In the genomic region with DNA sequence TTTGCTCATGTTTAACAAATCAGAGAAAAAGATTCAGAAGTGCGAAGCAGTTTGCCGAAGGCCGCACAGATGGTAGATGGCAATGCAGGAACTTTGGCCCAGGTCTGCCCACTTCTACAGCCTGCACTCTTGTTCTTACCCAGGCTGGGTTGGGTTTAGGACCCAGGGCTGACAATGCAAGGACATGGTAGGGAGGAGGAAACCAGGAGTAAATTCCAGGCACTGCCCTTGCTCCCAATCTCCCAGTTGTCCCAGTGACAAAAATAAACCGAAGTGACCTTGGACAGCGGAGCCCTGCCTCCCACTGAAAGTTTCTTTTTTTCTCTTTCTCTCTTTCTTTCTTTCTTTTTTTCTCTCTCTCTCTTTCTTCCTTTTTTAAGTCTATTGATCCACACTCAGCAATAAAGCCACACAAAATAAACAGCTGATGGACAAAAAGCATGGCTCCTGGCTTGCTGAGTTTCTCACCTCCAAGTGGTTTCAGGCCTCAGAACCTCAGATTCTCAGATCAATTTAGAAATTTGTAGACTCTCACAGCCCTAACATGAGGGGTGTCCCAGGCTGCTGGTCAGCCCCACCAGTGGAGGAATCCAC, we compare ENCODE assay signal across 16 cellular contexts. TPM values are rescaled to one million over a fixed set of nuclear protein-coding genes. Genes with fewer than 3 reads are reported as not detected.
DNase-seq lines count a peak whose midpoint lies in the region; ATAC-seq and TF ChIP-seq lines count a peak whose summit lies in the region.
"Had no signal": no experiment of that assay in that cellular context is flagged by ENCODE, and none has a peak within 500 bp of the region (broad histone marks: within the 10 kb centered on the region; RNA-seq: fewer than 3 reads in every experiment).

No MANE protein-coding gene starts in this region.

- no peaks in the 10 kb centered on the region for H3K36me3 ChIP-seq in adrenal gland (replicated peaks in 1 of 2)

- no peaks in the 10 kb centered on the region for H3K36me3 Mint-ChIP-seq in progenitor cell of endocrine pancreas (ENCODE audit: insufficient read depth)
- H3K36me3 Mint-ChIP-seq: type B pancreatic cell had no signal

- H3K9me3 Mint-ChIP-seq in progenitor cell of endocrine pancreas (ENCODE audit: low read depth): no peaks in the 10 kb centered on the region
- H3K9me3 Mint-ChIP-seq: activated CD4-positive, alpha-beta T cell treated with anti-CD3 and anti-CD28 coated beads, Interleukin-2, amount 10 ng/mL, durations not matched to agents 24 days and 14 days; activated T-cell treated with anti-CD3 and anti-CD28 coated beads, Interleukin-2, amount 50 U/mL, for 72 hours; type B pancreatic cell had no signal

- ATAC-seq in left colon: peak; percentile 45
- no peak for ATAC-seq in HG03520 (IDR thresholded peaks at IDR 0.05; ENCODE audit: unreplicated experiment)
- ATAC-seq in HG03135 (IDR thresholded peaks at IDR 0.05; ENCODE audit: unreplicated experiment): no peak
- ATAC-seq: activated T-cell treated with anti-CD3 and anti-CD28 coated beads, Interleukin-2, amount 50 U/mL, for 72 hours; psoas muscle had no signal

- H3K27me3 ChIP-seq in adrenal gland: no peaks in the 10 kb centered on the region

- peak overlapping the region; percentile 6 for H3K27ac Mint-ChIP-seq in progenitor cell of endocrine pancreas
- H3K27ac Mint-ChIP-seq: activated CD4-positive, alpha-beta T cell treated with anti-CD3 and anti-CD28 coated beads, Interleukin-2, amount 10 ng/mL, durations not matched to agents 24 days and 14 days; activated T-cell treated with anti-CD3 and anti-CD28 coated beads, Interleukin-2, amount 50 U/mL, for 72 hours; type B pancreatic cell had no signal

- H3K4me1 ChIP-seq in adrenal gland (replicated peaks in 1 of 2): peaks cover 13 to 33% of the 10 kb centered on the region in 2 donors

- WGBS in adrenal gland, 4 donors: 33 to 46% (median 37%) methylated on average over 5 of the region's 5 CpGs

- peak overlapping the region in 4 of 5 donors; percentile 19 to 79 (median 52) for H3K27ac ChIP-seq in adrenal gland
- H3K27ac ChIP-seq: GM23248, psoas muscle had no signal

- peaks cover 15% of the 10 kb centered on the region for H3K4me1 Mint-ChIP-seq in progenitor cell of endocrine pancreas (ENCODE audit: low read depth)

- H3K9me3 ChIP-seq in adrenal gland (replicated peaks in 1 of 3): no peaks in the 10 kb centered on the region
- H3K9me3 ChIP-seq: psoas muscle had no signal

- DNase-seq in EH (ENCODE audit: low read depth): peak; percentile 42
- peak in 6 of 7 donors; percentile 53 to 76 (median 55) for DNase-seq in adrenal gland
- DNase-seq in left colon: peak in 1 of 2 donors; percentile 24
- no peak for DNase-seq in progenitor cell of endocrine pancreas (ENCODE audit: low spot score, unreplicated experiment)
- DNase-seq in GM10266 (ENCODE audit: extremely low spot score): no peak
- DNase-seq in stimulated activated CD8-positive, alpha-beta memory T cell treated with anti-CD3 and anti-CD28 coated beads, Interleukin-4, amount 100 ng/mL, for 48 hours: no peak
- DNase-seq: activated CD4-positive, alpha-beta T cell treated with anti-CD3 and anti-CD28 coated beads, Interleukin-2, amount 10 ng/mL, durations not matched to agents 24 days and 14 days; activated T-cell treated with anti-CD3 and anti-CD28 coated beads, Interleukin-2, amount 50 U/mL, for 72 hours; amniotic stem cell; GM23248; NCI-H2081 treated with DMSO at 0.1 percent for 48 hours; SHP77 had no signal

- peaks cover 7% of the 10 kb centered on the region for H3K27me3 Mint-ChIP-seq in progenitor cell of endocrine pancreas

- H3K4me3 Mint-ChIP-seq in progenitor cell of endocrine pancreas (ENCODE audit: low read depth): no peak overlapping the region
- H3K4me3 Mint-ChIP-seq: activated CD4-positive, alpha-beta T cell treated with anti-CD3 and anti-CD28 coated beads, Interleukin-2, amount 10 ng/mL, durations not matched to agents 24 days and 14 days; activated T-cell treated with anti-CD3 and anti-CD28 coated beads, Interleukin-2, amount 50 U/mL, for 72 hours; type B pancreatic cell had no signal

- H3K4me3 ChIP-seq in adrenal gland: no peak overlapping the region
- H3K4me3 ChIP-seq: GM23248, psoas muscle had no signal

- no peak for TF ChIP-seq POLR2A in adrenal gland (IDR thresholded peaks at IDR 0.05)

- intact Hi-C loops in adrenal gland (cut with DNase I): loop anchor here in 1 of 2 donors (5.0 to 10.0 kb wide), 2 partner anchors 348 to 461 kb away; no protein-coding TSS in a partner anchor
- intact Hi-C loops in left colon (cut with DNase I, micrococcal nuclease): loop anchor here in 1 of 2 donors (10.0 kb wide), 1 partner anchor 341 kb away; no protein-coding TSS in a partner anchor

- TF ChIP-seq CTCF in adrenal gland (IDR thresholded peaks at IDR 0.05): no peak
- TF ChIP-seq CTCF in progenitor cell of endocrine pancreas (IDR thresholded peaks at IDR 0.05; ENCODE audit: unreplicated experiment): no peak
- no peak for TF ChIP-seq CTCF in GM10266 (IDR thresholded peaks at IDR 0.05; ENCODE audit: control insufficient read depth, insufficient read depth, low read depth, missing control alignments)

RNA-seq across cellular contexts. Expression of gene FCHSD2, which starts 33.5 kb away (rescaled TPM):
- 10 to 100 TPM; 24.5 to 67.2 (median 37.0) TPM for total RNA-seq in adrenal gland
- polyA plus RNA-seq in adrenal gland: 10 to 100 TPM; 14.6 to 39.1 (median 21.3) TPM
- total RNA-seq in left colon: 10 to 100 TPM; 20.0 to 22.1 TPM
- total RNA-seq in progenitor cell of endocrine pancreas: 28.4 and 35.4 TPM in 2 replicates

RNA-seq across cellular contexts. Expression of gene P2RY2, which starts 42.4 kb away (rescaled TPM):
- total RNA-seq in adrenal gland (10 to 100 TPM in 1 of 8 donors, 1 to 10 TPM in 7; 1.8 to 51.6 (median 8.4) TPM), left colon (10 to 100 TPM; 14.5 to 20.4 TPM), progenitor cell of endocrine pancreas (0.55 and 0.96 TPM in 2 replicates)
- 1 to 10 TPM; 1.3 to 8.7 (median 2.2) TPM for polyA plus RNA-seq in adrenal gland
- total RNA-seq: activated CD4-positive, alpha-beta T cell treated with anti-CD3 and anti-CD28 coated beads, Interleukin-2, amount 10 ng/mL, durations not matched to agents 24 days and 14 days; activated T-cell treated with anti-CD3 and anti-CD28 coated beads, Interleukin-2, amount 50 U/mL, for 72 hours; GM23248 had no signal
- polyA plus RNA-seq: GM23248 had no signal

Comparison
In these comparisons a context has a peak if more than half of its experiments do, and no peak if none do; other contexts are left out.
1. DNase-seq: peak in EH (single experiment) and adrenal gland (6 of 7); none in progenitor cell of endocrine pancreas (single experiment), GM10266 (single experiment) and stimulated activated CD8-positive, alpha-beta memory T cell treated with anti-CD3 and anti-CD28 coated beads, Interleukin-4, amount 100 ng/mL, for 48 hours (single experiment).